Comparison of ENCODE assay signal across 1 cellular context in the genomic region with DNA sequence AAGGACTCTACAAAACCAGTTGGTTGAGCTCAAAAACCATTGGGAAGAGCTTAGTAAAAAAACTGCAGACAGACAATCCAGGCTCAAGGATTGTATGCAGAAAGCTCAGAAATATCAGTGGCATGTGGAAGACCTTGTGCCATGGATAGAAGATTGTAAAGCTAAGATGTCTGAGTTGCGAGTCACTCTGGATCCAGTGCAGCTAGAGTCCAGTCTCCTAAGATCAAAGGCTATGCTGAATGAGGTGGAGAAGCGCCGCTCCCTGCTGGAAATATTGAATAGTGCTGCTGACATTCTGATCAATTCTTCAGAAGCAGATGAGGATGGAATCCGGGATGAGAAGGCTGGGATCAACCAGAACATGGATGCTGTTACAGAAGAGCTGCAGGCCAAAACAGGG.
TF ChIP-seq lines count a peak whose summit lies in the region.

No MANE protein-coding gene starts in this region.

TF ChIP-seq in HepG2, 621 proteins besides CTCF, POLR2A, EP300 and RAD21 (continued from another document):
- TF ChIP-seq, protein P1, sequence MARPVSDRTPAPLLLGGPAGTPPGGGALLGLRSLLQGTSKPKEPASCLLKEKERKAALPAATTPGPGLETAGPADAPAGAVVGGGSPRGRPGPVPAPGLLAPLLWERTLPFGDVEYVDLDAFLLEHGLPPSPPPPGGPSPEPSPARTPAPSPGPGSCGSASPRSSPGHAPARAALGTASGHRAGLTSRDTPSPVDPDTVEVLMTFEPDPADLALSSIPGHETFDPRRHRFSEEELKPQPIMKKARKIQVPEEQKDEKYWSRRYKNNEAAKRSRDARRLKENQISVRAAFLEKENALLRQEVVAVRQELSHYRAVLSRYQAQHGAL (CRISPR knock-in tag; IDR thresholded peaks at IDR 0.05; ENCODE audit: not compliant biosample characterization): no peak
- TF ChIP-seq GATAD2A (CRISPR knock-in tag; IDR thresholded peaks at IDR 0.05) (peak; percentile 46), TRIM24 (CRISPR knock-in tag; IDR thresholded peaks at IDR 0.05) (no peak), ZNF3 (CRISPR knock-in tag; IDR thresholded peaks at IDR 0.05) (no peak), ARHGAP35 (CRISPR knock-in tag; IDR thresholded peaks at IDR 0.05; ENCODE audit: borderline replicate concordance) (no peak), KDM2A (CRISPR knock-in tag; IDR thresholded peaks at IDR 0.05; ENCODE audit: borderline replicate concordance, low read depth) (no peak), SP1 (IDR thresholded peaks at IDR 0.05) (no peak), SP1 (CRISPR knock-in tag; IDR thresholded peaks at IDR 0.05) (no peak), ZNF670 (CRISPR knock-in tag; IDR thresholded peaks at IDR 0.05; ENCODE audit: borderline replicate concordance) (no peak), TARDBP (CRISPR knock-in tag; IDR thresholded peaks at IDR 0.05) (no peak), TAF1 (CRISPR knock-in tag; IDR thresholded peaks at IDR 0.05) (no peak), EEA1 (CRISPR knock-in tag; IDR thresholded peaks at IDR 0.05; ENCODE audit: borderline replicate concordance) (no peak), ZBTB1 (CRISPR knock-in tag; IDR thresholded peaks at IDR 0.05; ENCODE audit: borderline replicate concordance) (no peak), RCOR2 (CRISPR knock-in tag; IDR thresholded peaks at IDR 0.05) (0 out of 2 replicates have a peak, but pooled peaks have one; percentile 24), MXI1 (IDR thresholded peaks at IDR 0.05; ENCODE audit: borderline replicate concordance, low read depth, low read length) (peak; percentile 39; the same call in 1 of the 3 replicates), ZNF850 (CRISPR knock-in tag; conservative IDR thresholded peaks at IDR 0.05) (no peak), FOXO1 (CRISPR knock-in tag; IDR thresholded peaks at IDR 0.05) (no peak), SMAD9 (CRISPR knock-in tag; IDR thresholded peaks at IDR 0.05) (no peak), ZNF333 (CRISPR knock-in tag; IDR thresholded peaks at IDR 0.05; ENCODE audit: borderline replicate concordance) (no peak)
- TF ChIP-seq, protein P2, sequence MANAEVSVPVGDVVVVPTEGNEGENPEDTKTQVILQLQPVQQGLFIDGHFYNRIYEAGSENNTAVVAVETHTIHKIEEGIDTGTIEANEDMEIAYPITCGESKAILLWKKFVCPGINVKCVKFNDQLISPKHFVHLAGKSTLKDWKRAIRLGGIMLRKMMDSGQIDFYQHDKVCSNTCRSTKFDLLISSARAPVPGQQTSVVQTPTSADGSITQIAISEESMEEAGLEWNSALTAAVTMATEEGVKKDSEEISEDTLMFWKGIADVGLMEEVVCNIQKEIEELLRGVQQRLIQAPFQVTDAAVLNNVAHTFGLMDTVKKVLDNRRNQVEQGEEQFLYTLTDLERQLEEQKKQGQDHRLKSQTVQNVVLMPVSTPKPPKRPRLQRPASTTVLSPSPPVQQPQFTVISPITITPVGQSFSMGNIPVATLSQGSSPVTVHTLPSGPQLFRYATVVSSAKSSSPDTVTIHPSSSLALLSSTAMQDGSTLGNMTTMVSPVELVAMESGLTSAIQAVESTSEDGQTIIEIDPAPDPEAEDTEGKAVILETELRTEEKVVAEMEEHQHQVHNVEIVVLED (CRISPR knock-in tag; IDR thresholded peaks at IDR 0.05; ENCODE audit: borderline replicate concordance): no peak
- TF ChIP-seq, protein P3, sequence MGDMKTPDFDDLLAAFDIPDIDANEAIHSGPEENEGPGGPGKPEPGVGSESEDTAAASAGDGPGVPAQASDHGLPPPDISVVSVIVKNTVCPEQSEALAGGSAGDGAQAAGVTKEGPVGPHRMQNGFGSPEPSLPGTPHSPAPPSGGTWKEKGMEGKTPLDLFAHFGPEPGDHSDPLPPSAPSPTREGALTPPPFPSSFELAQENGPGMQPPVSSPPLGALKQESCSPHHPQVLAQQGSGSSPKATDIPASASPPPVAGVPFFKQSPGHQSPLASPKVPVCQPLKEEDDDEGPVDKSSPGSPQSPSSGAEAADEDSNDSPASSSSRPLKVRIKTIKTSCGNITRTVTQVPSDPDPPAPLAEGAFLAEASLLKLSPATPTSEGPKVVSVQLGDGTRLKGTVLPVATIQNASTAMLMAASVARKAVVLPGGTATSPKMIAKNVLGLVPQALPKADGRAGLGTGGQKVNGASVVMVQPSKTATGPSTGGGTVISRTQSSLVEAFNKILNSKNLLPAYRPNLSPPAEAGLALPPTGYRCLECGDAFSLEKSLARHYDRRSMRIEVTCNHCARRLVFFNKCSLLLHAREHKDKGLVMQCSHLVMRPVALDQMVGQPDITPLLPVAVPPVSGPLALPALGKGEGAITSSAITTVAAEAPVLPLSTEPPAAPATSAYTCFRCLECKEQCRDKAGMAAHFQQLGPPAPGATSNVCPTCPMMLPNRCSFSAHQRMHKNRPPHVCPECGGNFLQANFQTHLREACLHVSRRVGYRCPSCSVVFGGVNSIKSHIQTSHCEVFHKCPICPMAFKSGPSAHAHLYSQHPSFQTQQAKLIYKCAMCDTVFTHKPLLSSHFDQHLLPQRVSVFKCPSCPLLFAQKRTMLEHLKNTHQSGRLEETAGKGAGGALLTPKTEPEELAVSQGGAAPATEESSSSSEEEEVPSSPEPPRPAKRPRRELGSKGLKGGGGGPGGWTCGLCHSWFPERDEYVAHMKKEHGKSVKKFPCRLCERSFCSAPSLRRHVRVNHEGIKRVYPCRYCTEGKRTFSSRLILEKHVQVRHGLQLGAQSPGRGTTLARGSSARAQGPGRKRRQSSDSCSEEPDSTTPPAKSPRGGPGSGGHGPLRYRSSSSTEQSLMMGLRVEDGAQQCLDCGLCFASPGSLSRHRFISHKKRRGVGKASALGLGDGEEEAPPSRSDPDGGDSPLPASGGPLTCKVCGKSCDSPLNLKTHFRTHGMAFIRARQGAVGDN (CRISPR knock-in tag; IDR thresholded peaks at IDR 0.05): no peak
- TF ChIP-seq, protein P4, sequence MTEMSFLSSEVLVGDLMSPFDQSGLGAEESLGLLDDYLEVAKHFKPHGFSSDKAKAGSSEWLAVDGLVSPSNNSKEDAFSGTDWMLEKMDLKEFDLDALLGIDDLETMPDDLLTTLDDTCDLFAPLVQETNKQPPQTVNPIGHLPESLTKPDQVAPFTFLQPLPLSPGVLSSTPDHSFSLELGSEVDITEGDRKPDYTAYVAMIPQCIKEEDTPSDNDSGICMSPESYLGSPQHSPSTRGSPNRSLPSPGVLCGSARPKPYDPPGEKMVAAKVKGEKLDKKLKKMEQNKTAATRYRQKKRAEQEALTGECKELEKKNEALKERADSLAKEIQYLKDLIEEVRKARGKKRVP (CRISPR knock-in tag; IDR thresholded peaks at IDR 0.05): no peak
- TF ChIP-seq, protein P5, sequence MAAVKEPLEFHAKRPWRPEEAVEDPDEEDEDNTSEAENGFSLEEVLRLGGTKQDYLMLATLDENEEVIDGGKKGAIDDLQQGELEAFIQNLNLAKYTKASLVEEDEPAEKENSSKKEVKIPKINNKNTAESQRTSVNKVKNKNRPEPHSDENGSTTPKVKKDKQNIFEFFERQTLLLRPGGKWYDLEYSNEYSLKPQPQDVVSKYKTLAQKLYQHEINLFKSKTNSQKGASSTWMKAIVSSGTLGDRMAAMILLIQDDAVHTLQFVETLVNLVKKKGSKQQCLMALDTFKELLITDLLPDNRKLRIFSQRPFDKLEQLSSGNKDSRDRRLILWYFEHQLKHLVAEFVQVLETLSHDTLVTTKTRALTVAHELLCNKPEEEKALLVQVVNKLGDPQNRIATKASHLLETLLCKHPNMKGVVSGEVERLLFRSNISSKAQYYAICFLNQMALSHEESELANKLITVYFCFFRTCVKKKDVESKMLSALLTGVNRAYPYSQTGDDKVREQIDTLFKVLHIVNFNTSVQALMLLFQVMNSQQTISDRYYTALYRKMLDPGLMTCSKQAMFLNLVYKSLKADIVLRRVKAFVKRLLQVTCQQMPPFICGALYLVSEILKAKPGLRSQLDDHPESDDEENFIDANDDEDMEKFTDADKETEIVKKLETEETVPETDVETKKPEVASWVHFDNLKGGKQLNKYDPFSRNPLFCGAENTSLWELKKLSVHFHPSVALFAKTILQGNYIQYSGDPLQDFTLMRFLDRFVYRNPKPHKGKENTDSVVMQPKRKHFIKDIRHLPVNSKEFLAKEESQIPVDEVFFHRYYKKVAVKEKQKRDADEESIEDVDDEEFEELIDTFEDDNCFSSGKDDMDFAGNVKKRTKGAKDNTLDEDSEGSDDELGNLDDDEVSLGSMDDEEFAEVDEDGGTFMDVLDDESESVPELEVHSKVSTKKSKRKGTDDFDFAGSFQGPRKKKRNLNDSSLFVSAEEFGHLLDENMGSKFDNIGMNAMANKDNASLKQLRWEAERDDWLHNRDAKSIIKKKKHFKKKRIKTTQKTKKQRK (IDR thresholded peaks at IDR 0.05; ENCODE audit: low read length): no peak
- TF ChIP-seq, protein P6, sequence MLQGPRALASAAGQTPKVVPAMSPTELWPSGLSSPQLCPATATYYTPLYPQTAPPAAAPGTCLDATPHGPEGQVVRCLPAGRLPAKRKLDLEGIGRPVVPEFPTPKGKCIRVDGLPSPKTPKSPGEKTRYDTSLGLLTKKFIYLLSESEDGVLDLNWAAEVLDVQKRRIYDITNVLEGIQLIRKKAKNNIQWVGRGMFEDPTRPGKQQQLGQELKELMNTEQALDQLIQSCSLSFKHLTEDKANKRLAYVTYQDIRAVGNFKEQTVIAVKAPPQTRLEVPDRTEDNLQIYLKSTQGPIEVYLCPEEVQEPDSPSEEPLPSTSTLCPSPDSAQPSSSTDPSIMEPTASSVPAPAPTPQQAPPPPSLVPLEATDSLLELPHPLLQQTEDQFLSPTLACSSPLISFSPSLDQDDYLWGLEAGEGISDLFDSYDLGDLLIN (CRISPR knock-in tag; IDR thresholded peaks at IDR 0.05; ENCODE audit: borderline replicate concordance): no peak
- TF ChIP-seq, protein P7, sequence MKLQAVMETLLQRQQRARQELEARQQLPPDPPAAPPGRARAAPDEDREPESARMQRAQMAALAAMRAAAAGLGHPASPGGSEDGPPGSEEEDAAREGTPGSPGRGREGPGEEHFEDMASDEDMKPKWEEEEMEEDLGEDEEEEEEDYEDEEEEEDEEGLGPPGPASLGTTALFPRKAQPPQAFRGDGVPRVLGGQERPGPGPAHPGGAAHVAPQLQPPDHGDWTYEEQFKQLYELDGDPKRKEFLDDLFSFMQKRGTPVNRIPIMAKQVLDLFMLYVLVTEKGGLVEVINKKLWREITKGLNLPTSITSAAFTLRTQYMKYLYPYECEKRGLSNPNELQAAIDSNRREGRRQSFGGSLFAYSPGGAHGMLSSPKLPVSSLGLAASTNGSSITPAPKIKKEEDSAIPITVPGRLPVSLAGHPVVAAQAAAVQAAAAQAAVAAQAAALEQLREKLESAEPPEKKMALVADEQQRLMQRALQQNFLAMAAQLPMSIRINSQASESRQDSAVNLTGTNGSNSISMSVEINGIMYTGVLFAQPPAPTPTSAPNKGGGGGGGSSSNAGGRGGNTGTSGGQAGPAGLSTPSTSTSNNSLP (IDR thresholded peaks at IDR 0.05; ENCODE audit: low read depth, low read length): peak; percentile 88
- TF ChIP-seq, protein P8, sequence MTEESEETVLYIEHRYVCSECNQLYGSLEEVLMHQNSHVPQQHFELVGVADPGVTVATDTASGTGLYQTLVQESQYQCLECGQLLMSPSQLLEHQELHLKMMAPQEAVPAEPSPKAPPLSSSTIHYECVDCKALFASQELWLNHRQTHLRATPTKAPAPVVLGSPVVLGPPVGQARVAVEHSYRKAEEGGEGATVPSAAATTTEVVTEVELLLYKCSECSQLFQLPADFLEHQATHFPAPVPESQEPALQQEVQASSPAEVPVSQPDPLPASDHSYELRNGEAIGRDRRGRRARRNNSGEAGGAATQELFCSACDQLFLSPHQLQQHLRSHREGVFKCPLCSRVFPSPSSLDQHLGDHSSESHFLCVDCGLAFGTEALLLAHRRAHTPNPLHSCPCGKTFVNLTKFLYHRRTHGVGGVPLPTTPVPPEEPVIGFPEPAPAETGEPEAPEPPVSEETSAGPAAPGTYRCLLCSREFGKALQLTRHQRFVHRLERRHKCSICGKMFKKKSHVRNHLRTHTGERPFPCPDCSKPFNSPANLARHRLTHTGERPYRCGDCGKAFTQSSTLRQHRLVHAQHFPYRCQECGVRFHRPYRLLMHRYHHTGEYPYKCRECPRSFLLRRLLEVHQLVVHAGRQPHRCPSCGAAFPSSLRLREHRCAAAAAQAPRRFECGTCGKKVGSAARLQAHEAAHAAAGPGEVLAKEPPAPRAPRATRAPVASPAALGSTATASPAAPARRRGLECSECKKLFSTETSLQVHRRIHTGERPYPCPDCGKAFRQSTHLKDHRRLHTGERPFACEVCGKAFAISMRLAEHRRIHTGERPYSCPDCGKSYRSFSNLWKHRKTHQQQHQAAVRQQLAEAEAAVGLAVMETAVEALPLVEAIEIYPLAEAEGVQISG (CRISPR knock-in tag; IDR thresholded peaks at IDR 0.05): no peak
